In the genomic region with DNA sequence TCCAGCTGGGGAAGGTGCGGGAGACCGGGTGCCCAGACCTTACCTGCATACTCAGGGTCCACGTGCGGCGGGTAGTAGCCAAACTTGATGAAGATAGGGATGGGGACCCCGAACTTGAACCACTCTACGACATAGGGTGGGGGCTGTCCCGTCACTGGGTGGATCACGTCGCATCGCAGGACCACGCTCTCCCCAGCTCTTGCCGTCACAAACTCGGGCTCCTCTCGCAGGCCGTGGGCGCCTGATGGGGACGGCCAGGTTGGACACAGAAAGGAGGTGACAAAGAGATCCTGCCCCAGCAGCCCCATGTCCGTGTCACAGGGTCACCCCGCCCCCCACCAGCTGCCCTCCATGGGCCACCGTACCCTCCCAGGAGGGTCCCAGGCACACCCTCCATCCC, we compare ENCODE assay signal across 12 cellular contexts. TPM values are rescaled to one million over a fixed set of nuclear protein-coding genes. Genes with fewer than 3 reads are reported as not detected.
DNase-seq lines count a peak whose midpoint lies in the region; ATAC-seq and TF ChIP-seq lines count a peak whose summit lies in the region.
"Had no signal": no experiment of that assay in that cellular context is flagged by ENCODE, and none has a peak within 500 bp of the region (broad histone marks: within the 10 kb centered on the region; RNA-seq: fewer than 3 reads in every experiment).

No MANE protein-coding gene starts in this region.

- H3K9me3 Mint-ChIP-seq in MCF 10A (ENCODE audit: unreplicated experiment), result no peaks in the 10 kb centered on the region
- no peaks in the 10 kb centered on the region for H3K9me3 Mint-ChIP-seq in endodermal cell
- H3K9me3 Mint-ChIP-seq: IgD-negative memory B cell had no signal

- peaks cover 12% of the 10 kb centered on the region for H3K36me3 Mint-ChIP-seq in MCF 10A (ENCODE audit: insufficient read depth, unreplicated experiment)
- H3K36me3 Mint-ChIP-seq in endodermal cell (ENCODE audit: low read depth), result no peaks in the 10 kb centered on the region

- no peaks in the 10 kb centered on the region for H3K27me3 Mint-ChIP-seq in MCF 10A (ENCODE audit: insufficient read depth, unreplicated experiment)
- H3K27me3 Mint-ChIP-seq in endodermal cell (ENCODE audit: insufficient read depth), result no peaks in the 10 kb centered on the region

- peaks cover 48% of the 10 kb centered on the region for H3K4me1 Mint-ChIP-seq in MCF 10A (ENCODE audit: insufficient read depth, unreplicated experiment)
- peaks cover 22% of the 10 kb centered on the region for H3K4me1 Mint-ChIP-seq in endodermal cell

- H3K27ac Mint-ChIP-seq in MCF 10A (ENCODE audit: low read depth, unreplicated experiment) (peak overlapping the region; percentile 55), endodermal cell (no peak overlapping the region)
- H3K27ac Mint-ChIP-seq: IgD-negative memory B cell had no signal

- peak overlapping the region; percentile 63 for H3K4me3 Mint-ChIP-seq in MCF 10A (ENCODE audit: unreplicated experiment)
- no peak overlapping the region for H3K4me3 Mint-ChIP-seq in endodermal cell

- H3K27me3 ChIP-seq in breast epithelium, result peaks cover 0 to 38% of the 10 kb centered on the region in 2 donors
- no peaks in the 10 kb centered on the region for H3K27me3 ChIP-seq in WERI-Rb-1 (ENCODE audit: insufficient read depth, low read depth, severe bottlenecking)
- H3K27me3 ChIP-seq in esophagus squamous epithelium, result peaks cover 0 to 49% (median 1%) of the 10 kb centered on the region in 4 donors
- no peaks in the 10 kb centered on the region for H3K27me3 ChIP-seq in thoracic aorta (replicated peaks; ENCODE audit: insufficient read depth)
- no peaks in the 10 kb centered on the region for H3K27me3 ChIP-seq in endodermal cell (ENCODE audit: control insufficient read depth, insufficient read depth, low read length, poor library complexity, severe bottlenecking)

- no peak for ATAC-seq in thoracic aorta (ENCODE audit: insufficient number of reproducible peaks, low FRiP score, low read depth)

- no peak for TF ChIP-seq POLR2A in breast epithelium (IDR thresholded peaks at IDR 0.05)
- no peak for TF ChIP-seq POLR2A in esophagus squamous epithelium (IDR thresholded peaks at IDR 0.05)

- no TSS peak for BruUV-seq in MCF 10A (replicated peaks; lab: Mats Ljungman, UMichigan)

- POLR2A ChIA-PET in MCF 10A (lab: Yijun Ruan, JAX), result interaction anchor here (0.7 to 2.2 kb wide), 7 partner anchors 10 to 175 kb away, joined by 3 to 11 read pairs (median 3); no protein-coding TSS in a partner anchor

- H3K36me3 ChIP-seq in breast epithelium (no peaks in the 10 kb centered on the region), WERI-Rb-1 (peaks cover 26% of the 10 kb centered on the region), esophagus squamous epithelium (no peaks in the 10 kb centered on the region), thoracic aorta (peaks cover 18% of the 10 kb centered on the region), endodermal cell (ENCODE audit: control insufficient read depth, insufficient read depth, low read length) (no peaks in the 10 kb centered on the region)
- H3K36me3 ChIP-seq: left lung, spleen had no signal

- no peak overlapping the region for H3K9ac ChIP-seq in endodermal cell (ENCODE audit: extremely low read depth, low read length, poor library complexity, severe bottlenecking)

- DNase-seq in MCF 10A (ENCODE audit: unreplicated experiment), result no peak
- DNase-seq in breast epithelium (ENCODE audit: low spot score in 2 of 2), result no peak
- DNase-seq in WERI-Rb-1, result no peak
- no peak for DNase-seq in esophagus squamous epithelium (lab: John Stamatoyannopoulos, UW)
- DNase-seq in thoracic aorta (ENCODE audit: low spot score), result no peak
- DNase-seq in central memory CD4-positive, alpha-beta T cell, result no peak
- no peak for DNase-seq in endodermal cell
- no peak for DNase-seq in midbrain (lab: John Stamatoyannopoulos, UW)
- DNase-seq: GF-D8 had no signal

- H3K4me1 ChIP-seq in breast epithelium (peaks cover 0 to 5% of the 10 kb centered on the region in 2 donors), esophagus squamous epithelium (peaks cover 26 to 62% (median 33%) of the 10 kb centered on the region in 3 donors), thoracic aorta (ENCODE audit: control insufficient read depth in 1 of 2, low read depth in 2 of 2) (peaks cover 39 to 62% of the 10 kb centered on the region in 2 donors), endodermal cell (ENCODE audit: control insufficient read depth, insufficient read depth, low read length) (peaks cover under 1% of the 10 kb centered on the region)

- no peak overlapping the region for H3K4me3 ChIP-seq in breast epithelium
- no peak overlapping the region for H3K4me3 ChIP-seq in WERI-Rb-1 (ENCODE audit: low read depth, low read length)
- peak overlapping the region in 2 of 4 donors; percentile 20 to 34 for H3K4me3 ChIP-seq in esophagus squamous epithelium
- H3K4me3 ChIP-seq in thoracic aorta, result peak overlapping the region; percentile 5
- H3K4me3 ChIP-seq in endodermal cell (ENCODE audit: low read length), result no peak overlapping the region
- H3K4me3 ChIP-seq: left lung had no signal

- TF ChIP-seq CTCF in MCF 10A (IDR thresholded peaks at IDR 0.05; ENCODE audit: unreplicated experiment) (no peak), breast epithelium (IDR thresholded peaks at IDR 0.05) (no peak), WERI-Rb-1 (IDR thresholded peaks at IDR 0.05; ENCODE audit: low read depth, low read length) (no peak), esophagus squamous epithelium (IDR thresholded peaks at IDR 0.05) (no peak), thoracic aorta (IDR thresholded peaks at IDR 0.05) (no peak), endodermal cell (conservative IDR thresholded peaks at IDR 0.05) (no peak)

- intact Hi-C loops in MCF 10A (cut with micrococcal nuclease) (no loop called here), breast epithelium (cut with DNase I; ENCODE audit: low total_unique reads) (no loop called here), esophagus squamous epithelium (cut with DNase I) (no loop called here)

- CTCF ChIA-PET in MCF 10A (lab: Yijun Ruan, JAX), result interaction anchor here (0.6 to 8.2 kb wide), 9 partner anchors 19 to 432 kb away, joined by 3 to 92 read pairs (median 5); no protein-coding TSS in a partner anchor

- H3K9me3 ChIP-seq in breast epithelium (no peaks in the 10 kb centered on the region), WERI-Rb-1 (ENCODE audit: severe bottlenecking) (no peaks in the 10 kb centered on the region), esophagus squamous epithelium (no peaks in the 10 kb centered on the region), thoracic aorta (no peaks in the 10 kb centered on the region), endodermal cell (ENCODE audit: control insufficient read depth, low read length) (no peaks in the 10 kb centered on the region)
- H3K9me3 ChIP-seq: left lung, spleen had no signal

- 75 to 77% methylated on average over 13 to 18 of the region's 21 CpGs for WGBS in esophagus squamous epithelium, 2 donors
- WGBS in endodermal cell (ENCODE audit: insufficient coverage in 1 of 2, insufficient read length in 1 of 2), 2 experiments, result 93 to 94% methylated on average over 13 to 20 of the region's 21 CpGs

- H3K27ac ChIP-seq in breast epithelium, result peak overlapping the region in 1 of 2 donors; percentile 25
- peak overlapping the region; percentile 80 for H3K27ac ChIP-seq in WERI-Rb-1
- H3K27ac ChIP-seq in esophagus squamous epithelium, result peak overlapping the region; percentile 3 to 82 (median 39)
- H3K27ac ChIP-seq in thoracic aorta, result no peak overlapping the region
- no peak overlapping the region for H3K27ac ChIP-seq in endodermal cell (ENCODE audit: low read depth, low read length)

RNA-seq across cellular contexts. Expression of gene IGSF9B, which starts 10.8 kb away (rescaled TPM):
- total RNA-seq in MCF 10A (2022) (13.9 and 19.7 TPM in 2 replicates), breast epithelium (1 to 10 TPM in 2 of 3 donors, under 1 TPM in 1; 0.64 to 4.5 (median 3.3) TPM), esophagus squamous epithelium (1 to 10 TPM; 1.1 to 4.8 (median 1.8) TPM), thoracic aorta (10 to 100 TPM; 67.1 to 77.2 TPM), endodermal cell (10 to 100 TPM; 14.1 to 23.0 TPM)
- polyA plus RNA-seq in endodermal cell (2013, experiment 1 of 2), result 11.0 TPM
- polyA plus RNA-seq in endodermal cell (2013, experiment 2 of 2), result 11.9 TPM
- polyA plus RNA-seq: IgD-negative memory B cell had no signal

Comparison
In these comparisons a context has a peak if more than half of its experiments do, and no peak if none do; other contexts are left out.
1. H3K27ac ChIP-seq: peak in WERI-Rb-1 (single experiment) and esophagus squamous epithelium (4 of 4); none in thoracic aorta (0 of 2) and endodermal cell (single experiment).